Comparison of ENCODE assay signal across 8 cellular contexts in the genomic region with DNA sequence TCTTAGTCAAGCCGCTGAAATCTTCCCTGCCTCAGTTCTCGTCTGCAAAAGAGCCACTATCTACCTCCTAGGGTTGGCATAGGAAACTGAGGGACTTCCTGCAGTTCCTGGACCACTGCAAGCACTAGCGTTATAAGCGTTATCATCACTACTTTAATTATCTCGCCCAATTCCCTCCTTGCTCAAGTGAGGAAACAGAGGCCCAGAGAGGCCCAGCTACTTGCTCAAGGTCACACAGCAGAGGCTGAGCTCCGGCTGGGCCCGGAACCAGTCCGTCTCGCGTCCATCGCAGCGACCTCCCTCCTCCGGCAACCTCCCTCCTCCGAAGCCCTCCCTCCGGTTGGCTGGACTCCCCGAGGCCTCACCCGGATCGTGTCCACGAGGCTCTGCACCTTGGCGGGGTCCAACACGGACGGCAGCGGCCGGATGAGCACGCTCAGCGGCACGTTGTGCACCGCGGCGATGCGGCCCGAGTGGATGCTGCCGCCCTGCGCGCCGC. TPM values are rescaled to one million over a fixed set of nuclear protein-coding genes. Genes with fewer than 3 reads are reported as not detected.
DNase-seq lines count a peak whose midpoint lies in the region; ATAC-seq and TF ChIP-seq lines count a peak whose summit lies in the region.

No MANE protein-coding gene starts in this region.

- H3K9me3 ChIP-seq in AG04450 (ENCODE audit: control insufficient read depth, insufficient read depth, low read length) (peaks cover 3% of the 10 kb centered on the region), Peyer's patch (no peaks in the 10 kb centered on the region), ectodermal cell (ENCODE audit: control insufficient read depth, low read length) (no peaks in the 10 kb centered on the region), muscle layer of duodenum (ENCODE audit: control insufficient read depth in 1 of 2, low read length in 2 of 2) (peaks cover 0 to 7% of the 10 kb centered on the region in 2 donors)

- H3K4me3 ChIP-seq in AG04450 (ENCODE audit: low read depth, low read length) (peak overlapping the region; percentile 98), Peyer's patch (peak overlapping the region; percentile 65 to 100 (median 74)), ectodermal cell (ENCODE audit: insufficient read depth, low read depth, low read length) (peak overlapping the region; percentile 57), muscle layer of duodenum (ENCODE audit: low read depth in 1 of 2, low read length in 2 of 2) (peak overlapping the region; percentile 75 to 81)

- peak; percentile 26 for ATAC-seq in GM21381 (IDR thresholded peaks at IDR 0.05; ENCODE audit: unreplicated experiment)
- ATAC-seq in GM21390 (IDR thresholded peaks at IDR 0.05; ENCODE audit: unreplicated experiment) = no peak

- DNase-seq in AG04450 (ENCODE audit: low read depth, low spot score) (peak; percentile 13), Peyer's patch (peak in 1 of 3 donors; percentile 61), mucosa of gallbladder (ENCODE audit: low spot score) (no peak), activated gamma-delta T cell (lab: John Stamatoyannopoulos, UW) (no peak)

- H3K36me3 ChIP-seq in Peyer's patch (peaks cover 0 to 20% (median 0%) of the 10 kb centered on the region in 3 donors), ectodermal cell (ENCODE audit: control insufficient read depth, insufficient read depth, low read length) (peaks cover 14% of the 10 kb centered on the region), muscle layer of duodenum (ENCODE audit: control insufficient read depth in 1 of 2, insufficient read depth in 2 of 2, low read length in 2 of 2) (peaks cover 14 to 33% of the 10 kb centered on the region in 2 donors)

- H3K27ac ChIP-seq in AG04450 (ENCODE audit: low read depth, low read length) (peak overlapping the region; percentile 65), Peyer's patch (peak overlapping the region; percentile 67 to 95 (median 84)), ectodermal cell (ENCODE audit: insufficient read depth, low read depth, low read length, poor library complexity, severe bottlenecking) (no peak overlapping the region), muscle layer of duodenum (ENCODE audit: low read length) (peak overlapping the region; percentile 68)

- TF ChIP-seq CTCF in AG04450 (IDR thresholded peaks at IDR 0.05; ENCODE audit: low read depth, low read length) = no peak
- no peak for TF ChIP-seq CTCF in Peyer's patch (IDR thresholded peaks at IDR 0.05)

- H3K27me3 ChIP-seq in AG04450 (ENCODE audit: control insufficient read depth, insufficient read depth, low read length) = no peaks in the 10 kb centered on the region
- H3K27me3 ChIP-seq in Peyer's patch = no peaks in the 10 kb centered on the region
- H3K27me3 ChIP-seq in ectodermal cell (ENCODE audit: control insufficient read depth, insufficient read depth, low read length, poor library complexity, severe bottlenecking) = peaks cover 12% of the 10 kb centered on the region
- peaks cover 3% of the 10 kb centered on the region for H3K27me3 ChIP-seq in muscle layer of duodenum (ENCODE audit: low read depth, low read length)

- POLR2A ChIA-PET in AG04450 (lab: Yijun Ruan, JAX) = interaction anchor here (0.7 to 0.8 kb wide), 2 partner anchors 10 to 109 kb away, joined by 3 to 5 read pairs; partner anchors contain the start of gene CSNK2A1

- peak in 1 of 2 donors; percentile 70 for TF ChIP-seq POLR2A in Peyer's patch (IDR thresholded peaks at IDR 0.05)

- WGBS in ectodermal cell, 2 experiments = 4 to 5% methylated on average over 36 of the region's 36 CpGs

- H3K4me1 ChIP-seq in Peyer's patch (peaks cover 0 to 14% (median 7%) of the 10 kb centered on the region in 4 donors), ectodermal cell (ENCODE audit: control insufficient read depth, insufficient read depth, low read length) (peaks cover 6% of the 10 kb centered on the region), muscle layer of duodenum (ENCODE audit: control insufficient read depth in 1 of 2, insufficient read depth in 2 of 2, low read length in 2 of 2) (peaks cover 5 to 12% of the 10 kb centered on the region in 2 donors)

- CTCF ChIA-PET in AG04450 (lab: Charles Lee) = interaction anchor here (1.0 kb wide), 1 partner anchor 14 kb away, joined by 3 read pairs; no protein-coding TSS in a partner anchor

RNA-seq across cellular contexts. Expression of gene SRXN1, which starts 0.3 kb away (rescaled TPM):
- 64.6 and 66.4 TPM in 2 replicates for polyA plus RNA-seq in AG04450 (2011; rRNA removed)
- 50.9 and 51.9 TPM in 2 replicates for polyA minus RNA-seq in AG04450 (2011; rRNA and poly(A)+ RNA removed)
- 10 to 100 TPM; 15.0 to 83.0 (median 29.9) TPM for total RNA-seq in Peyer's patch
- 15.7 TPM for polyA plus RNA-seq in ectodermal cell (2013, experiment 1 of 4)
- polyA plus RNA-seq in ectodermal cell (2013, experiment 2 of 4) = 17.2 TPM
- 13.5 TPM for polyA plus RNA-seq in ectodermal cell (2013, experiment 3 of 4)
- 15.7 TPM for polyA plus RNA-seq in ectodermal cell (2013, experiment 4 of 4)
- 18.5 TPM for total RNA-seq in mucosa of gallbladder

RNA-seq across cellular contexts. Expression of gene SCRT2, which starts 22.9 kb away (rescaled TPM):
- polyA plus RNA-seq in AG04450 (2011; rRNA removed) = not detected in 2 replicates
- polyA minus RNA-seq in AG04450 (2011; rRNA and poly(A)+ RNA removed) = not detected in 2 replicates
- total RNA-seq in Peyer's patch (not detected), mucosa of gallbladder (not detected)
- polyA plus RNA-seq in ectodermal cell (2013, experiment 1 of 4) = 0.39 TPM
- polyA plus RNA-seq in ectodermal cell (2013, experiment 2 of 4) = 0.12 TPM
- 0.80 TPM for polyA plus RNA-seq in ectodermal cell (2013, experiment 3 of 4)
- 1.0 TPM for polyA plus RNA-seq in ectodermal cell (2013, experiment 4 of 4)

RNA-seq across cellular contexts. Expression of gene TCF15, which starts 42.6 kb away (rescaled TPM):
- not detected in 2 replicates for polyA plus RNA-seq in AG04450 (2011; rRNA removed)
- polyA minus RNA-seq in AG04450 (2011; rRNA and poly(A)+ RNA removed) = not detected in 2 replicates
- total RNA-seq in Peyer's patch (not detected), mucosa of gallbladder (0.37 TPM)
- 0.69 TPM for polyA plus RNA-seq in ectodermal cell (2013, experiment 1 of 4)
- polyA plus RNA-seq in ectodermal cell (2013, experiment 2 of 4) = 0.52 TPM
- 1.2 TPM for polyA plus RNA-seq in ectodermal cell (2013, experiment 3 of 4)
- 1.1 TPM for polyA plus RNA-seq in ectodermal cell (2013, experiment 4 of 4)
